Comparison of ENCODE assay signal across 19 cellular contexts in the genomic region with DNA sequence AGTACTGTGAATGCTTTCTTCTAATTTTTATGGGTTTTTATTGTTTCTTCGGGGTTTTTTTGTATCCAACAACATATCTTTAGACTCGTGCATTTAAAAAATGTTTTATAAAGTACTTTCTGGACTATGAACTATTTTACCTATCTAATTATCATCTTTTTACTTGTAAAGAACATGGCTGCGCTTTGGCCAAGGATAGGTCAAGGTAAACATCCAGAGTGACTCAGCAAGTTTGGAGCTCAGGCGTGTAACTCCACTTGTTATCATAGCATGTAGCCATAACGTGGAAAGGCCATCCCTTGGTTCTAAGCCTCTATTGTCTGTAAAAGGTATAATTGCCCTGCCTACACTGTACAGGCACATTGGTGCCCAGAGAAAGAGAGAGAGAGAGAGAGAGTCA.
"Had no signal": no experiment of that assay in that cellular context is flagged by ENCODE, and none has a peak within 500 bp of the region (broad histone marks: within the 10 kb centered on the region; RNA-seq: fewer than 3 reads in every experiment).

No MANE protein-coding gene starts in this region.

- H3K4me3 ChIP-seq: SJSA1 had no signal

- DNase-seq: KBM-7, NCI-H1092, NCI-H1105 treated with DMSO at 0.1 percent for 48 hours, NCI-H1417 treated with DMSO at 0.1 percent for 48 hours, NCI-H146, NCI-H1694 treated with DMSO at 0.1 percent for 48 hours, NCI-H1930, NCI-H2081, NCI-H2107, NCI-H2227 treated with DMSO at 0.1 percent for 48 hours, NCI-H524 treated with DMSO at 0.1 percent for 48 hours, NCI-H69, NCI-H774, Right ventricle myocardium superior, RPMI8226, SIG-M5, SK-N-SH had no signal

- H3K9ac ChIP-seq: SK-N-SH had no signal

- H3K27ac Mint-ChIP-seq: IgD-negative memory B cell had no signal

- H3K27ac ChIP-seq: SJSA1 had no signal

- H3K4me1 ChIP-seq: SJSA1 had no signal

- H3K27me3 ChIP-seq: SJSA1 had no signal

- H3K4me3 Mint-ChIP-seq: IgD-negative memory B cell had no signal

- H3K9me3 ChIP-seq: SJSA1, SK-N-SH had no signal

- H3K4me2 ChIP-seq: SK-N-SH had no signal

- H3K27me3 Mint-ChIP-seq: IgD-negative memory B cell had no signal

- H3K4me1 Mint-ChIP-seq: IgD-negative memory B cell had no signal

- H3K36me3 ChIP-seq: SJSA1 had no signal

- H3K36me3 Mint-ChIP-seq: IgD-negative memory B cell had no signal
